ENCODE assay signal across 8 cellular contexts in genomic region chr2:120252207-120253020, GRCh38. TPM values are rescaled to one million over a fixed set of nuclear protein-coding genes. Genes with fewer than 3 reads are reported as not detected.
A peak's percentile ranks its signal among the peaks of the same experiment; 100 is the strongest.
DNase-seq lines count a peak whose midpoint lies in the region; ATAC-seq and TF ChIP-seq lines count a peak whose summit lies in the region.

Gene RALB (plus strand): TSS chr2:120252852. CDS start chr2:120278665, 25,813 bp downstream.

- no peaks in the 10 kb centered on the region for H3K9me2 ChIP-seq in SK-N-SH

- POLR2A ChIA-PET in SK-N-SH (lab: Yijun Ruan, JAX): interaction anchor here (0.8 kb wide), 1 partner anchor 61 kb away, joined by 3 read pairs; no protein-coding TSS in a partner anchor

- CTCF ChIA-PET in SK-N-SH (lab: Yijun Ruan, JAX): interaction anchor here (0.9 to 2.3 kb wide), 5 partner anchors 12 to 83 kb away, joined by 3 to 11 read pairs (median 4); no protein-coding TSS in a partner anchor

- TF ChIP-seq CTCF in SK-N-SH (IDR thresholded peaks at IDR 0.05): no peak
- TF ChIP-seq CTCF in suprapubic skin (IDR thresholded peaks at IDR 0.05): no peak

- peak in 1 of 2 donors; percentile 67 for TF ChIP-seq POLR2A in suprapubic skin (IDR thresholded peaks at IDR 0.05)

- H3K4me3 ChIP-seq in SK-N-SH (ENCODE audit: low read depth in 2 of 2, low read length in 1 of 2): peak within 1 kb of the TSS; percentile 71 to 95
- H3K4me3 ChIP-seq in suprapubic skin: peak within 1 kb of the TSS; percentile 99

- TF ChIP-seq RAD21 in SK-N-SH (IDR thresholded peaks at IDR 0.05; ENCODE audit: low read length): no peak

- peak; percentile 92 for ATAC-seq in HG02571 (IDR thresholded peaks at IDR 0.05; ENCODE audit: unreplicated experiment)

- H2AFZ ChIP-seq in SK-N-SH (ENCODE audit: low read depth): peak within 1 kb of the TSS; percentile 93

- no peaks in the 10 kb centered on the region for H3K27me3 ChIP-seq in SK-N-SH (ENCODE audit: insufficient read depth)
- H3K27me3 ChIP-seq in suprapubic skin: no peaks in the 10 kb centered on the region

- peaks cover 44% of the 10 kb centered on the region for H3K79me2 ChIP-seq in SK-N-SH (ENCODE audit: insufficient read depth)

- WGBS in SK-N-SH (ENCODE audit: low lambda C conversion rate): 2% methylated on average over 27 of the region's 71 CpGs
- WGBS in suprapubic skin: 2% methylated on average over 43 of the region's 71 CpGs

- H3K9me3 ChIP-seq in SK-N-SH (no peaks in the 10 kb centered on the region), suprapubic skin (no peaks in the 10 kb centered on the region)

- no peaks in the 10 kb centered on the region for H3K36me3 ChIP-seq in SK-N-SH (replicated peaks in 1 of 2; ENCODE audit: control insufficient read depth in 1 of 2, insufficient read depth in 2 of 2, low read length in 1 of 2)
- H3K36me3 ChIP-seq in suprapubic skin: no peaks in the 10 kb centered on the region

- no peaks in the 10 kb centered on the region for H3F3A ChIP-seq in SK-N-SH (replicated peaks; ENCODE audit: insufficient read depth)

- peak within 1 kb of the TSS; percentile 85 for H3K9ac ChIP-seq in SK-N-SH

- H3K27ac ChIP-seq in SK-N-SH (ENCODE audit: low read depth in 2 of 2, low read length in 1 of 2) (peak within 1 kb of the TSS; percentile 58 to 87), suprapubic skin (peak within 1 kb of the TSS; percentile 97)

- H4K20me1 ChIP-seq in SK-N-SH (ENCODE audit: insufficient read depth): peaks cover 37% of the 10 kb centered on the region

- DNase-seq in GM04504 (ENCODE audit: low read depth) (peak; percentile 97), NCI-H1048 (lab: John Stamatoyannopoulos, UW) (peak; percentile 95), SK-N-SH (peak; percentile 99), germinal center (ENCODE audit: low spot score) (peak; percentile 99), nucleus accumbens (lab: John Stamatoyannopoulos, UW) (peak; percentile 84 to 100 (median 98)), suprapubic skin (ENCODE audit: low spot score in 2 of 2) (peak; percentile 100)
- peak; percentile 99 for DNase-seq in activated naive CD4-positive, alpha-beta T cell treated with anti-CD3 and anti-CD28 coated beads, Interleukin-2, amount 50 U/mL, for 16 hours

- H3K4me1 ChIP-seq in SK-N-SH (ENCODE audit: control insufficient read depth in 1 of 2, insufficient read depth in 2 of 2, low read depth in 1 of 2, low read length in 1 of 2) (peaks cover 10 to 20% of the 10 kb centered on the region in 2 experiments; a peak in 3 of 4 replicates), suprapubic skin (peaks cover 52% of the 10 kb centered on the region)

- peak within 1 kb of the TSS; percentile 84 for H3K4me2 ChIP-seq in SK-N-SH

- TF ChIP-seq EP300 in SK-N-SH (IDR thresholded peaks at IDR 0.05; ENCODE audit: borderline replicate concordance in 1 of 2, low read depth in 1 of 2, low read length in 1 of 2) (no peak; a peak in 1 of 4 replicates), suprapubic skin (IDR thresholded peaks at IDR 0.05) (no peak)

TF ChIP-seq in SK-N-SH, 30 proteins besides CTCF, POLR2A, EP300 and RAD21:
- TF ChIP-seq, protein P1, sequence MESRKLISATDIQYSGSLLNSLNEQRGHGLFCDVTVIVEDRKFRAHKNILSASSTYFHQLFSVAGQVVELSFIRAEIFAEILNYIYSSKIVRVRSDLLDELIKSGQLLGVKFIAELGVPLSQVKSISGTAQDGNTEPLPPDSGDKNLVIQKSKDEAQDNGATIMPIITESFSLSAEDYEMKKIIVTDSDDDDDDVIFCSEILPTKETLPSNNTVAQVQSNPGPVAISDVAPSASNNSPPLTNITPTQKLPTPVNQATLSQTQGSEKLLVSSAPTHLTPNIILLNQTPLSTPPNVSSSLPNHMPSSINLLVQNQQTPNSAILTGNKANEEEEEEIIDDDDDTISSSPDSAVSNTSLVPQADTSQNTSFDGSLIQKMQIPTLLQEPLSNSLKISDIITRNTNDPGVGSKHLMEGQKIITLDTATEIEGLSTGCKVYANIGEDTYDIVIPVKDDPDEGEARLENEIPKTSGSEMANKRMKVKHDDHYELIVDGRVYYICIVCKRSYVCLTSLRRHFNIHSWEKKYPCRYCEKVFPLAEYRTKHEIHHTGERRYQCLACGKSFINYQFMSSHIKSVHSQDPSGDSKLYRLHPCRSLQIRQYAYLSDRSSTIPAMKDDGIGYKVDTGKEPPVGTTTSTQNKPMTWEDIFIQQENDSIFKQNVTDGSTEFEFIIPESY (IDR thresholded peaks at IDR 0.05; ENCODE audit: borderline replicate concordance, low read depth): no peak
- TF ChIP-seq PBX3 (IDR thresholded peaks at IDR 0.05): peak; percentile 29; the same call in 1 of the 2 replicates
- TF ChIP-seq FOSL2 (IDR thresholded peaks at IDR 0.05; ENCODE audit: borderline replicate concordance, low read depth): no peak
- peak; percentile 36 for TF ChIP-seq IRF3 (IDR thresholded peaks at IDR 0.05; ENCODE audit: low read depth, low read length)
- no peak for TF ChIP-seq TEAD4 (IDR thresholded peaks at IDR 0.05; ENCODE audit: borderline replicate concordance, insufficient read depth)
- TF ChIP-seq TAF1 (IDR thresholded peaks at IDR 0.05; ENCODE audit: borderline replicate concordance, low read depth, low read length): peak; percentile 37; the same call in 1 of the 2 replicates
- TF ChIP-seq NFIC (IDR thresholded peaks at IDR 0.05; ENCODE audit: borderline replicate concordance): no peak
- TF ChIP-seq POLR2AphosphoS5 (IDR thresholded peaks at IDR 0.05; ENCODE audit: low read depth, low read length): peak; percentile 62
- TF ChIP-seq EZH2phosphoT487 (IDR thresholded peaks at IDR 0.05; ENCODE audit: borderline replicate concordance, low read depth): no peak
- TF ChIP-seq RFX5 (IDR thresholded peaks at IDR 0.05; ENCODE audit: low read length): peak; percentile 51; the same call in 1 of the 2 replicates
- TF ChIP-seq FOXJ3 (CRISPR knock-in tag; IDR thresholded peaks at IDR 0.05): 0 out of 2 replicates have a peak, but pooled peaks have one; percentile 18
- peak; percentile 47 for TF ChIP-seq MAX (IDR thresholded peaks at IDR 0.05; ENCODE audit: low read depth)
- 0 out of 2 replicates have a peak, but pooled peaks have one; percentile 44 for TF ChIP-seq ELF1 (IDR thresholded peaks at IDR 0.05)
- TF ChIP-seq USF2 (IDR thresholded peaks at IDR 0.05; ENCODE audit: borderline replicate concordance, low read depth, low read length): no peak
- no peak for TF ChIP-seq SMC3 (IDR thresholded peaks at IDR 0.05; ENCODE audit: low read depth, low read length)

RNA-seq across cellular contexts. Expression of gene RALB, which starts in this region (rescaled TPM):
- 37.2 and 40.8 TPM in 2 replicates for polyA plus RNA-seq in SK-N-SH (2012; rRNA removed)
- 50.9 and 54.5 TPM in 2 replicates for polyA plus RNA-seq in SK-N-SH (2012; cell fraction: cytosol; rRNA removed)
- polyA plus RNA-seq in SK-N-SH (2012; cell fraction: nucleus; rRNA removed): 8.4 and 13.9 TPM in 2 replicates
- 10 to 100 TPM; 21.3 to 37.0 (median 30.5) TPM for total RNA-seq in suprapubic skin

Comparison
In these comparisons a context has a peak if more than half of its experiments do, and no peak if none do; other contexts are left out.
1. Peak in every context shown above with its lines: DNase-seq, ATAC-seq, H3K4me3 ChIP-seq and H3K27ac ChIP-seq.